16 cellular contexts compared by ENCODE assay signal in the genomic region with DNA sequence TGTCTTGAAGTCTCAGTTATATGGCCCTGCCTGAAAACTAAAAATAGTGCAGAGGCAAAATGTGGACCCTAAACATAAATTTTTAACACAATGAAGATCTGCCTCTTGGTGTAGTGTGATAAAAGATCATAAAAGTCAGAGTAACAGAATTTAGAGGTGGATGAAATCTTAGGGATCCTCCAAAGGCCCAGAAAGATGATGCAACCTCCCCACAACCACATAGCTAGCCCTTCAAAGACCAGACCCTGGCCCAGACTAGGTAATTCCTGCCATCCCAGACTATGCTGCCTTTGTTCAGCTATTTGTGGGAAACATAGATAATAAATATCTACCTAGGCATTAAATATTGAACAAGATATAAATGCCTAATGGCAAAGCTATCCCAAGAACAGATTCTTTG. TPM values are rescaled to one million over a fixed set of nuclear protein-coding genes. Genes with fewer than 3 reads are reported as not detected.
DNase-seq lines count a peak whose midpoint lies in the region; ATAC-seq and TF ChIP-seq lines count a peak whose summit lies in the region.
"Had no signal": no experiment of that assay in that cellular context is flagged by ENCODE, and none has a peak within 500 bp of the region (broad histone marks: within the 10 kb centered on the region; RNA-seq: fewer than 3 reads in every experiment).

No MANE protein-coding gene starts in this region.

- H3K27me3 ChIP-seq in SK-N-SH (ENCODE audit: insufficient read depth) (no peaks in the 10 kb centered on the region), sigmoid colon (no peaks in the 10 kb centered on the region)
- no peaks in the 10 kb centered on the region for H3K27me3 ChIP-seq in CD4-positive, alpha-beta memory T cell (ENCODE audit: insufficient read depth, low read length)

- peaks cover 5 to 11% of the 10 kb centered on the region in 2 experiments; a peak in 1 of 4 replicates for H3K4me1 ChIP-seq in SK-N-SH (ENCODE audit: control insufficient read depth in 1 of 2, insufficient read depth in 2 of 2, low read depth in 1 of 2, low read length in 1 of 2)
- H3K4me1 ChIP-seq in CD4-positive, alpha-beta memory T cell (ENCODE audit: insufficient read depth, low read length), result peaks cover 83% of the 10 kb centered on the region
- peaks cover 0 to 99% (median 90%) of the 10 kb centered on the region in 4 donors for H3K4me1 ChIP-seq in sigmoid colon
- H3K4me1 ChIP-seq: Caco-2 had no signal

- H3K9me2 ChIP-seq in SK-N-SH, result no peaks in the 10 kb centered on the region

- no peak overlapping the region for H3K9ac ChIP-seq in SK-N-SH

- no peak overlapping the region for H2AFZ ChIP-seq in SK-N-SH (ENCODE audit: low read depth)

- peak overlapping the region in 7 of 8 donors; percentile 18 to 79 (median 55) for H3K4me3 Mint-ChIP-seq in CD4-positive, alpha-beta memory T cell
- H3K4me3 Mint-ChIP-seq in activated naive CD8-positive, alpha-beta T cell treated with anti-CD3 and anti-CD28 coated beads, Interleukin-2, amount 10 ng/mL, durations not matched to agents 7 days and 5 days, result no peak overlapping the region

- H3K36me3 Mint-ChIP-seq in CD4-positive, alpha-beta memory T cell, result no peaks in the 10 kb centered on the region
- no peaks in the 10 kb centered on the region for H3K36me3 Mint-ChIP-seq in activated naive CD8-positive, alpha-beta T cell treated with anti-CD3 and anti-CD28 coated beads, Interleukin-2, amount 10 ng/mL, durations not matched to agents 7 days and 5 days

- TF ChIP-seq EP300 in SK-N-SH (IDR thresholded peaks at IDR 0.05; ENCODE audit: borderline replicate concordance in 1 of 2, low read depth in 1 of 2, low read length in 1 of 2) (no peak), sigmoid colon (IDR thresholded peaks at IDR 0.05) (no peak)

- H3K27ac Mint-ChIP-seq in CD4-positive, alpha-beta memory T cell, result peak overlapping the region; percentile 53 to 92 (median 77)
- peak overlapping the region; percentile 70 for H3K27ac Mint-ChIP-seq in activated naive CD8-positive, alpha-beta T cell treated with anti-CD3 and anti-CD28 coated beads, Interleukin-2, amount 10 ng/mL, durations not matched to agents 7 days and 5 days
- H3K27ac Mint-ChIP-seq: progenitor cell of endocrine pancreas had no signal

- no peaks in the 10 kb centered on the region for H3K9me3 Mint-ChIP-seq in CD4-positive, alpha-beta memory T cell
- no peaks in the 10 kb centered on the region for H3K9me3 Mint-ChIP-seq in activated naive CD8-positive, alpha-beta T cell treated with anti-CD3 and anti-CD28 coated beads, Interleukin-2, amount 10 ng/mL, durations not matched to agents 7 days and 5 days

- no peaks in the 10 kb centered on the region for H3K9me3 ChIP-seq in SK-N-SH
- no peaks in the 10 kb centered on the region for H3K9me3 ChIP-seq in CD4-positive, alpha-beta memory T cell (ENCODE audit: control insufficient read depth in 1 of 2, low read length in 2 of 2)
- no peaks in the 10 kb centered on the region for H3K9me3 ChIP-seq in sigmoid colon
- H3K9me3 ChIP-seq: Caco-2 had no signal

- H3K4me3 ChIP-seq in SK-N-SH (ENCODE audit: low read depth in 2 of 2, low read length in 1 of 2) (no peak overlapping the region), sigmoid colon (no peak overlapping the region)
- H3K4me3 ChIP-seq in CD4-positive, alpha-beta memory T cell (ENCODE audit: low read length in 2 of 2), result no peak overlapping the region
- H3K4me3 ChIP-seq: SK-N-MC had no signal

- POLR2A ChIA-PET in SK-N-SH (lab: Yijun Ruan, JAX), result interaction anchor here (1.0 to 2.1 kb wide), 2 partner anchors 19 to 22 kb away, joined by 6 to 8 read pairs; no protein-coding TSS in a partner anchor
- POLR2A ChIA-PET in CD4-positive, alpha-beta memory T cell (lab: Charles Lee; ENCODE audit: partially characterized antibody), result interaction anchor here (1.5 to 7.4 kb wide), 5 partner anchors 9 to 23 kb away, joined by 6 to 104 read pairs (median 14); a partner anchor contains a TSS
- POLR2A ChIA-PET in activated naive CD8-positive, alpha-beta T cell treated with anti-CD3 and anti-CD28 coated beads, Interleukin-2, amount 10 ng/mL, durations not matched to agents 7 days and 5 days (lab: Charles Lee), result interaction anchor here (1.7 to 2.3 kb wide), 2 partner anchors 13 to 20 kb away, joined by 7 to 13 read pairs; no protein-coding TSS in a partner anchor

- TF ChIP-seq POLR2A in sigmoid colon (IDR thresholded peaks at IDR 0.05), result no peak

- H4K20me1 ChIP-seq in SK-N-SH (ENCODE audit: insufficient read depth), result peaks cover 74% of the 10 kb centered on the region; the same call in 1 of the 2 replicates

- H3K4me1 Mint-ChIP-seq in CD4-positive, alpha-beta memory T cell, result peaks cover 56 to 82% (median 69%) of the 10 kb centered on the region in 4 donors
- peaks cover 41% of the 10 kb centered on the region for H3K4me1 Mint-ChIP-seq in activated naive CD8-positive, alpha-beta T cell treated with anti-CD3 and anti-CD28 coated beads, Interleukin-2, amount 10 ng/mL, durations not matched to agents 7 days and 5 days

- no peaks in the 10 kb centered on the region for H3F3A ChIP-seq in SK-N-SH (replicated peaks; ENCODE audit: insufficient read depth)

- H3K36me3 ChIP-seq in SK-N-SH (replicated peaks in 1 of 2; ENCODE audit: control insufficient read depth in 1 of 2, insufficient read depth in 2 of 2, low read length in 1 of 2), result no peaks in the 10 kb centered on the region
- H3K36me3 ChIP-seq in CD4-positive, alpha-beta memory T cell (ENCODE audit: insufficient read depth, low read length), result no peaks in the 10 kb centered on the region
- H3K36me3 ChIP-seq in sigmoid colon, result no peaks in the 10 kb centered on the region

- CTCF ChIA-PET in SK-N-SH (lab: Yijun Ruan, JAX), result interaction anchor here (1.0 kb wide), 1 partner anchor 13 kb away, joined by 3 read pairs; no protein-coding TSS in a partner anchor
- CTCF ChIA-PET in CD4-positive, alpha-beta memory T cell (lab: Charles Lee; ENCODE audit: partially characterized antibody), result interaction anchor here (1.0 to 6.4 kb wide), 8 partner anchors 7 to 203 kb away, joined by 3 to 37 read pairs (median 7); a partner anchor contains a TSS

- H3K27ac ChIP-seq in SK-N-SH (ENCODE audit: low read depth in 2 of 2, low read length in 1 of 2), result peak overlapping the region in 1 of 2 experiments; percentile 41; a peak in 1 of 4 replicates
- no peak overlapping the region for H3K27ac ChIP-seq in CD4-positive, alpha-beta memory T cell (ENCODE audit: low read depth, low read length)
- H3K27ac ChIP-seq in sigmoid colon, result peak overlapping the region in 3 of 4 donors; percentile 28 to 55 (median 48)
- H3K27ac ChIP-seq: 22Rv1, SK-N-MC had no signal

- H3K79me2 ChIP-seq in SK-N-SH (ENCODE audit: insufficient read depth), result peaks cover 60% of the 10 kb centered on the region

- TF ChIP-seq RAD21 in SK-N-SH (IDR thresholded peaks at IDR 0.05; ENCODE audit: low read length), result no peak

- no peaks in the 10 kb centered on the region for H3K27me3 Mint-ChIP-seq in CD4-positive, alpha-beta memory T cell
- H3K27me3 Mint-ChIP-seq in activated naive CD8-positive, alpha-beta T cell treated with anti-CD3 and anti-CD28 coated beads, Interleukin-2, amount 10 ng/mL, durations not matched to agents 7 days and 5 days, result no peaks in the 10 kb centered on the region

- DNase-seq in SK-N-SH (no peak), sigmoid colon (no peak), DMS114 treated with DMSO at 0.1 percent for 48 hours (lab: John Stamatoyannopoulos, UW; ENCODE audit: unreplicated experiment) (no peak), NCI-H526 (lab: John Stamatoyannopoulos, UW) (no peak)
- no peak for DNase-seq in CD4-positive, alpha-beta memory T cell
- no peak for DNase-seq in activated naive CD8-positive, alpha-beta T cell treated with anti-CD3 and anti-CD28 coated beads, Interleukin-2, amount 10 ng/mL, durations not matched to agents 7 days and 5 days
- DNase-seq: activated CD4-positive, CD25-positive, alpha-beta regulatory T cell treated with anti-CD3 and anti-CD28 coated beads, Interleukin-2, amount 50 U/mL, for 72 hours; activated gamma-delta T cell treated with Interleukin-2 at 50 U/mL for 16 hours; Caco-2; NCI-H1092; NCI-H2171 had no signal

- TF ChIP-seq CTCF in SK-N-SH (IDR thresholded peaks at IDR 0.05) (no peak), sigmoid colon (IDR thresholded peaks at IDR 0.05) (no peak)

- no peak for ATAC-seq in SK-N-SH treated with all-trans-retinoic acid at 6 μM for 48 hours
- ATAC-seq in activated naive CD8-positive, alpha-beta T cell treated with anti-CD3 and anti-CD28 coated beads, Interleukin-2, amount 10 ng/mL, durations not matched to agents 7 days and 5 days (ENCODE audit: low read depth), result no peak
- ATAC-seq in GM21381 (IDR thresholded peaks at IDR 0.05; ENCODE audit: unreplicated experiment), result no peak

- intact Hi-C loops in CD4-positive, alpha-beta memory T cell (cut with micrococcal nuclease), result loop anchor here (5.0 kb wide), 2 partner anchors 47 to 83 kb away; no protein-coding TSS in a partner anchor
- intact Hi-C loops in sigmoid colon (cut with DNase I), result no loop called here

- no peak overlapping the region for H3K4me2 ChIP-seq in SK-N-SH

TF ChIP-seq in SK-N-SH treated with all-trans-retinoic acid at 6 μM for 48 hours, 23 proteins besides CTCF, POLR2A, EP300 and RAD21:
- TF ChIP-seq ZFP30 (CRISPR knock-in tag; IDR thresholded peaks at IDR 0.05) (no peak), ZNF70 (CRISPR knock-in tag; IDR thresholded peaks at IDR 0.05) (peak; percentile 79)

TF ChIP-seq in SK-N-SH, 30 proteins besides CTCF, POLR2A, EP300 and RAD21 (continues in another document):
- TF ChIP-seq NRF1 (IDR thresholded peaks at IDR 0.05; ENCODE audit: low read depth, low read length) (no peak), SMC3 (IDR thresholded peaks at IDR 0.05; ENCODE audit: low read depth, low read length) (no peak), FOSL2 (IDR thresholded peaks at IDR 0.05; ENCODE audit: borderline replicate concordance, low read depth) (no peak), TCF12 (IDR thresholded peaks at IDR 0.05) (no peak), TAF1 (IDR thresholded peaks at IDR 0.05; ENCODE audit: borderline replicate concordance, low read depth, low read length) (no peak), POLR2AphosphoS5 (IDR thresholded peaks at IDR 0.05; ENCODE audit: low read depth, low read length) (no peak), MEF2A (IDR thresholded peaks at IDR 0.05; ENCODE audit: borderline replicate concordance, low read depth) (no peak), SIN3A (IDR thresholded peaks at IDR 0.05; ENCODE audit: borderline replicate concordance, low read depth, low read length) (no peak), CHD2 (IDR thresholded peaks at IDR 0.05; ENCODE audit: low read length, partially characterized antibody) (no peak)

RNA-seq across cellular contexts. Expression of a gene that starts 15.3 kb away (rescaled TPM):
- polyA plus RNA-seq in SK-N-SH (2012; rRNA removed) (5.8 and 6.9 TPM in 2 replicates), sigmoid colon (10 to 100 TPM; 20.4 to 23.7 (median 22.0) TPM)
- polyA plus RNA-seq in SK-N-SH (2012; cell fraction: cytosol; rRNA removed), result 5.9 and 7.6 TPM in 2 replicates
- 5.0 and 8.3 TPM in 2 replicates for polyA plus RNA-seq in SK-N-SH (2012; cell fraction: nucleus; rRNA removed)
- total RNA-seq in CD4-positive, alpha-beta memory T cell, result 10 to 100 TPM; 18.6 to 20.6 TPM
- 1 to 10 TPM; 1.3 to 4.1 TPM for polyA plus RNA-seq in CD4-positive, alpha-beta memory T cell
- 10 to 100 TPM; 16.2 TPM for total RNA-seq in activated naive CD8-positive, alpha-beta T cell treated with anti-CD3 and anti-CD28 coated beads, Interleukin-2, amount 10 ng/mL, durations not matched to agents 7 days and 5 days
- total RNA-seq in sigmoid colon, result 100 to 1,000 TPM; 120 to 184 (median 159) TPM

Comparison
In these comparisons a context has a peak if more than half of its experiments do, and no peak if none do; other contexts are left out.
1. RNA of a gene that starts 15.3 kb away (total RNA-seq): 120 to 184 TPM in sigmoid colon; 18.6 to 20.6 TPM in CD4-positive, alpha-beta memory T cell and 16.2 TPM in activated naive CD8-positive, alpha-beta T cell treated with anti-CD3 and anti-CD28 coated beads, Interleukin-2, amount 10 ng/mL, durations not matched to agents 7 days and 5 days; every median in the first group is over 4 times any median in the second.